In the genomic region with DNA sequence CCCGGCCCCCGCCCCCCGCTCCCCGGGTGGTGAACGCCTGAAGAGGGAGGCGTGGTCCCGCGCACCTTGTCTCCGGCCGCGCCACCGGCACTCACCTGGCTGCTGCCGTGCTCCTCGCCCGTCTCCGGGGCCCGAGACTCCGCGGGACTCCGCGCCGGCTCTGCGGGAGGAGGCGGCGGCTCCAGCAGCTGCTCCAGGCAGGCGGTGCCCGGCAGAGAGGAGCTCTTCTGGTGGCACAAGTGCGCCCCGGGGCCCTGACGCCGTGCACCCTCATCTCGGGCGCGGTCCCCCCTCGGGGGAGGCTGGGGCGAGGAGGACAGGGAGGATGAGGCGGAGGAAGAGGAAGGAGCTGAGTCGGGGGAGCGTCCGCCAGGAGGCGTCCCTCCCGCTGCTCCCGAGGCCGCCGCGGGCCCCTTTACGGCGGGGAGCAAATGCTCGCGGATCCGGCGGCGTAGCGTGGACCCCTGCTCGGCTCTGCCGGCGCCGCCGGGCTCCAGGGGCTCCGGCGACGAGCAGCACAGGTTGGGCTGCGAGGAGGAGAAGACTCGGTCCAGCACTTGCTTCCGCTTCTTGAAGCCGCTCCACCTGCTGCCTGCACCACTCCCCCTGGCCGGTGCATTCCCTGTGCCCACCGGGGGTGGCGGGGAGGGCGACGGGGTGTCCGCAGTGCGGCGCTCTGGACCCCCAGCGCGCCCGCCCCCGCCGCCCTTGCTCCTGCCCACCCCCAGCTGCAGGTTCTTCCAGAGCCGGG, we compare ENCODE assay signal across 8 cellular contexts. TPM values are rescaled to one million over a fixed set of nuclear protein-coding genes. Genes with fewer than 3 reads are reported as not detected.
A peak's percentile ranks its signal among the peaks of the same experiment; 100 is the strongest.
DNase-seq lines count a peak whose midpoint lies in the region; ATAC-seq and TF ChIP-seq lines count a peak whose summit lies in the region.

No MANE protein-coding gene starts in this region.

- H3K23ac ChIP-seq in mesendoderm (ENCODE audit: low read length) = no peak overlapping the region

- no CpG with 5 or more reads among the region's 80 CpGs for WGBS in mesendoderm (ENCODE audit: extremely low coverage, insufficient coverage, low lambda C conversion rate)
- 1% methylated on average over 54 to 55 of the region's 80 CpGs for WGBS in tibial nerve, 2 donors

- no peak for TF ChIP-seq EP300 in tibial nerve (IDR thresholded peaks at IDR 0.05)

- TF ChIP-seq CTCF in tibial nerve (IDR thresholded peaks at IDR 0.05) = peak; percentile 8 to 40 (median 24)

- no peak overlapping the region for H4K8ac ChIP-seq in mesendoderm (ENCODE audit: low read depth, low read length)

- H2BK120ac ChIP-seq in mesendoderm (ENCODE audit: low read depth, low read length) = no peak overlapping the region

- peak overlapping the region; percentile 47 for H3K56ac ChIP-seq in mesendoderm (ENCODE audit: low read length)

- peak; percentile 56 for ATAC-seq in GM19351 (IDR thresholded peaks at IDR 0.05; ENCODE audit: unreplicated experiment)
- peak; percentile 57 for ATAC-seq in HG03565 (IDR thresholded peaks at IDR 0.05; ENCODE audit: unreplicated experiment)

- H3K4me1 ChIP-seq in duodenal mucosa (ENCODE audit: control insufficient read depth in 1 of 2, insufficient read depth in 2 of 2, low read length in 2 of 2) (no peaks in the 10 kb centered on the region), mesendoderm (ENCODE audit: control insufficient read depth, low read depth, low read length) (no peaks in the 10 kb centered on the region), tibial nerve (peaks cover 0 to 26% (median 15%) of the 10 kb centered on the region in 4 donors)

- no peak overlapping the region for H3K18ac ChIP-seq in mesendoderm (ENCODE audit: low read length)

- peak; percentile 33 for DNase-seq in DMS 273 treated with DMSO at 0.1 percent for 48 hours (lab: John Stamatoyannopoulos, UW)
- DNase-seq in SKM-1 (lab: John Stamatoyannopoulos, UW; ENCODE audit: unreplicated experiment) = peak; percentile 46
- DNase-seq in mesendoderm = peak; percentile 59
- no peak for DNase-seq in tibial nerve (ENCODE audit: low spot score in 2 of 2)
- DNase-seq in dedifferentiated amniotic fluid mesenchymal stem cell (ENCODE audit: extremely low spot score) = no peak

- no peak overlapping the region for H3K27ac ChIP-seq in duodenal mucosa (ENCODE audit: low read depth, low read length)
- no peak overlapping the region for H3K27ac ChIP-seq in mesendoderm (ENCODE audit: low read depth, low read length)
- no peak overlapping the region for H3K27ac ChIP-seq in tibial nerve

- no peak overlapping the region for H2BK5ac ChIP-seq in mesendoderm (ENCODE audit: low read length)

- peak overlapping the region; percentile 68 for H3K4me2 ChIP-seq in mesendoderm (ENCODE audit: low read length)

- no peaks in the 10 kb centered on the region for H3K9me3 ChIP-seq in duodenal mucosa (ENCODE audit: control insufficient read depth in 1 of 2, low read length in 2 of 2)
- H3K9me3 ChIP-seq in tibial nerve = no peaks in the 10 kb centered on the region

- H3K79me2 ChIP-seq in mesendoderm (ENCODE audit: control insufficient read depth, insufficient read depth, low read length) = no peaks in the 10 kb centered on the region

- no peak overlapping the region for H3K4ac ChIP-seq in mesendoderm (ENCODE audit: low read depth, low read length)

- H3K4me3 ChIP-seq in duodenal mucosa (ENCODE audit: low read depth in 1 of 2, low read length in 2 of 2) = peak overlapping the region; percentile 56 to 58
- H3K4me3 ChIP-seq in mesendoderm (ENCODE audit: low read length) = peak overlapping the region; percentile 39
- H3K4me3 ChIP-seq in tibial nerve = peak overlapping the region; percentile 30 to 71 (median 58)

- no peak overlapping the region for H2AK5ac ChIP-seq in mesendoderm (ENCODE audit: low read length)

- H3K36me3 ChIP-seq in duodenal mucosa (ENCODE audit: control insufficient read depth in 1 of 2, insufficient read depth in 2 of 2, low read length in 2 of 2) (no peaks in the 10 kb centered on the region), mesendoderm (ENCODE audit: control insufficient read depth, insufficient read depth, low read length) (no peaks in the 10 kb centered on the region), tibial nerve (no peaks in the 10 kb centered on the region)

- H3K27me3 ChIP-seq in duodenal mucosa (ENCODE audit: control insufficient read depth in 1 of 2, insufficient read depth in 2 of 2, low read length in 2 of 2) (peaks cover 40 to 49% of the 10 kb centered on the region in 2 donors), mesendoderm (ENCODE audit: insufficient read depth, low read length, poor library complexity) (peaks cover 10% of the 10 kb centered on the region), tibial nerve (peaks cover 0 to 69% of the 10 kb centered on the region in 2 donors)

- no peak overlapping the region for H4K5ac ChIP-seq in mesendoderm (ENCODE audit: low read length)

- H3K9ac ChIP-seq in duodenal mucosa (ENCODE audit: low read depth in 1 of 2, low read length in 2 of 2) (no peak overlapping the region), mesendoderm (ENCODE audit: low read length) (peak overlapping the region; percentile 38)

- no peak overlapping the region for H2BK15ac ChIP-seq in mesendoderm (replicated peaks; ENCODE audit: low read depth)

- TF ChIP-seq POLR2A in tibial nerve (IDR thresholded peaks at IDR 0.05) = no peak

- no peaks in the 10 kb centered on the region for H3K79me1 ChIP-seq in mesendoderm (ENCODE audit: low read length)

RNA-seq across cellular contexts. Expression of gene MCTP1, which starts 1.0 kb away (rescaled TPM):
- 1.3 TPM for polyA plus RNA-seq in mesendoderm (2013, experiment 1 of 2)
- polyA plus RNA-seq in mesendoderm (2013, experiment 2 of 2) = 1.4 TPM
- 100 to 1,000 TPM in 1 of 4 donors, 10 to 100 TPM in 3; 28.7 to 117 (median 48.2) TPM for total RNA-seq in tibial nerve

Comparison
In these comparisons a context has a peak if more than half of its experiments do, and no peak if none do; other contexts are left out.
1. DNase-seq: peak in DMS 273 treated with DMSO at 0.1 percent for 48 hours (single experiment), SKM-1 (single experiment) and mesendoderm (single experiment); none in tibial nerve (0 of 2) and dedifferentiated amniotic fluid mesenchymal stem cell (single experiment).
2. Peak in every context shown above with its lines, with median percentiles within 50 percentile points of each other: H3K4me3 ChIP-seq.